Comparison of ENCODE assay signal across 19 cellular contexts in the genomic region with DNA sequence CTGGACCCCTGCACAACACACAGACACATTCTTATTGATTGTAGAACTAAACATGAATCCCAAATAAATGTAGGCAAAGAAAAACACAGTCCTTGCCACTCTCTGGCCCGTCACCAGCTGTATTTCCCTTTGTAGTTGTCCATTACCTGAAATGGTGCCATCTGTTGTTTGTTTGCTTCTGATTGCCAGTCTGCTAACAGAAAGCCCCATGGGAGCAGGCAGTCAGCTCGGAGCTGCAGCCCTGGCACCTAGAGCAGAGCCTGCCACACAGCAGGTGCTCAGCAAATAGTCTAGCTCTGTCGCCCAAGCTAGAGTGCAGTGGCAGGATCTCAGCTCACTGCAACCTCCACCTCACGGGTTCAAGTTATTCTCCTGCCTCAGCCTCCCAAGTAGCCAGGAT. TPM values are rescaled to one million over a fixed set of nuclear protein-coding genes. Genes with fewer than 3 reads are reported as not detected.
DNase-seq lines count a peak whose midpoint lies in the region; ATAC-seq and TF ChIP-seq lines count a peak whose summit lies in the region.
"Had no signal": no experiment of that assay in that cellular context is flagged by ENCODE, and none has a peak within 500 bp of the region (broad histone marks: within the 10 kb centered on the region; RNA-seq: fewer than 3 reads in every experiment).

No MANE protein-coding gene starts in this region.

- TF ChIP-seq CTCF in glutamatergic neuron (IDR thresholded peaks at IDR 0.05; ENCODE audit: partially characterized antibody, unreplicated experiment) = no peak

- H3K9me3 Mint-ChIP-seq in glutamatergic neuron (ENCODE audit: unreplicated experiment) = peaks cover 10% of the 10 kb centered on the region
- no peaks in the 10 kb centered on the region for H3K9me3 Mint-ChIP-seq in activated T-cell treated with anti-CD3 and anti-CD28 coated beads, Interleukin-2, amount 50 U/mL, for 24 hours
- H3K9me3 Mint-ChIP-seq in activated CD4-positive, alpha-beta T cell treated with anti-CD3 and anti-CD28 coated beads, Interleukin-2, amount 10 ng/mL, durations not matched to agents 24 days and 14 days = no peaks in the 10 kb centered on the region

- no peaks in the 10 kb centered on the region for H3K27me3 ChIP-seq in Karpas-422 (ENCODE audit: low read length)

- peaks cover 76% of the 10 kb centered on the region for H3K4me1 ChIP-seq in Karpas-422 (ENCODE audit: low read length)

- H3K4me3 ChIP-seq in Karpas-422 (ENCODE audit: low read length) = no peak overlapping the region
- H3K4me3 ChIP-seq: coronary artery, left lung, suprapubic skin had no signal

- H2AFZ ChIP-seq in Karpas-422 (ENCODE audit: low read length) = no peak overlapping the region

- peaks cover 22% of the 10 kb centered on the region for H3K4me1 Mint-ChIP-seq in glutamatergic neuron (ENCODE audit: low read depth, unreplicated experiment)
- peaks cover 39% of the 10 kb centered on the region for H3K4me1 Mint-ChIP-seq in activated T-cell treated with anti-CD3 and anti-CD28 coated beads, Interleukin-2, amount 50 U/mL, for 24 hours (ENCODE audit: low read depth)
- H3K4me1 Mint-ChIP-seq in activated CD4-positive, alpha-beta T cell treated with anti-CD3 and anti-CD28 coated beads, Interleukin-2, amount 10 ng/mL, durations not matched to agents 24 days and 14 days = peaks cover 24% of the 10 kb centered on the region

- DNase-seq in COR-L47 (lab: John Stamatoyannopoulos, UW) (peak; percentile 81), Karpas-422 (no peak), NCI-H345 treated with DMSO at 0.1 percent for 48 hours (lab: John Stamatoyannopoulos, UW; ENCODE audit: unreplicated experiment) (peak; percentile 76), glutamatergic neuron (no peak)
- no peak for DNase-seq in activated T-cell treated with anti-CD3 and anti-CD28 coated beads, Interleukin-2, amount 50 U/mL, for 24 hours
- no peak for DNase-seq in activated CD4-positive, alpha-beta T cell treated with anti-CD3 and anti-CD28 coated beads, Interleukin-2, amount 10 ng/mL, durations not matched to agents 24 days and 14 days
- DNase-seq: AML-193; DND-41; foreskin keratinocyte; NCI-H1048; SHP77 treated with DMSO at 0.1 percent for 48 hours; stimulated activated CD4-positive, alpha-beta T cell treated with anti-CD3 and anti-CD28 coated beads, Interleukin-4, amount 100 ng/mL, for 24 hours; stimulated activated CD8-positive, alpha-beta memory T cell treated with anti-CD3 and anti-CD28 coated beads, Interleukin-4, amount 100 ng/mL, for 48 hours; T-helper 2 cell had no signal

- H3K9ac ChIP-seq in Karpas-422 (ENCODE audit: low read length) = no peak overlapping the region

- H3K27ac ChIP-seq in Karpas-422 (ENCODE audit: low read length) = peak overlapping the region; percentile 59
- H3K27ac ChIP-seq: coronary artery, foreskin keratinocyte, left lung, suprapubic skin had no signal

- no peak for ATAC-seq in GM21576 (IDR thresholded peaks at IDR 0.05; ENCODE audit: unreplicated experiment)
- ATAC-seq: foreskin keratinocyte, left lung had no signal

- no peaks in the 10 kb centered on the region for H4K20me1 ChIP-seq in Karpas-422 (ENCODE audit: insufficient read depth, low read depth, low read length)

- H3K36me3 ChIP-seq in Karpas-422 (ENCODE audit: insufficient read depth, low read length) = no peaks in the 10 kb centered on the region; the same call in 1 of the 2 replicates
- H3K36me3 ChIP-seq: left lung, suprapubic skin had no signal

- H3K4me2 ChIP-seq in Karpas-422 (ENCODE audit: low read depth, low read length, poor library complexity, severe bottlenecking) = no peak overlapping the region

- peaks cover 5% of the 10 kb centered on the region for H3K36me3 Mint-ChIP-seq in glutamatergic neuron (ENCODE audit: unreplicated experiment)
- no peaks in the 10 kb centered on the region for H3K36me3 Mint-ChIP-seq in activated T-cell treated with anti-CD3 and anti-CD28 coated beads, Interleukin-2, amount 50 U/mL, for 24 hours (ENCODE audit: low read depth)
- peaks cover 3% of the 10 kb centered on the region for H3K36me3 Mint-ChIP-seq in activated CD4-positive, alpha-beta T cell treated with anti-CD3 and anti-CD28 coated beads, Interleukin-2, amount 10 ng/mL, durations not matched to agents 24 days and 14 days (ENCODE audit: low read depth)
- H3K36me3 Mint-ChIP-seq: IgD-negative memory B cell had no signal

- H3K4me3 Mint-ChIP-seq in glutamatergic neuron (ENCODE audit: unreplicated experiment) = peak overlapping the region; percentile 71
- H3K4me3 Mint-ChIP-seq in activated T-cell treated with anti-CD3 and anti-CD28 coated beads, Interleukin-2, amount 50 U/mL, for 24 hours = no peak overlapping the region
- H3K4me3 Mint-ChIP-seq in activated CD4-positive, alpha-beta T cell treated with anti-CD3 and anti-CD28 coated beads, Interleukin-2, amount 10 ng/mL, durations not matched to agents 24 days and 14 days = no peak overlapping the region

- intact Hi-C loops in activated CD4-positive, alpha-beta T cell treated with anti-CD3 and anti-CD28 coated beads, Interleukin-2, amount 10 ng/mL, durations not matched to agents 24 days and 14 days (cut with micrococcal nuclease) = no loop called here

- H3K9me2 ChIP-seq in Karpas-422 (replicated peaks; ENCODE audit: insufficient read depth, low read length) = no peaks in the 10 kb centered on the region

- H3K9me3 ChIP-seq in Karpas-422 (ENCODE audit: low read length) = peaks cover 8% of the 10 kb centered on the region; the same call in 1 of the 2 replicates
- H3K9me3 ChIP-seq: left lung, suprapubic skin had no signal

- H3K27me3 Mint-ChIP-seq in glutamatergic neuron (ENCODE audit: unreplicated experiment) = peaks cover 6% of the 10 kb centered on the region
- peaks cover 38% of the 10 kb centered on the region for H3K27me3 Mint-ChIP-seq in activated T-cell treated with anti-CD3 and anti-CD28 coated beads, Interleukin-2, amount 50 U/mL, for 24 hours
- peaks cover 37% of the 10 kb centered on the region for H3K27me3 Mint-ChIP-seq in activated CD4-positive, alpha-beta T cell treated with anti-CD3 and anti-CD28 coated beads, Interleukin-2, amount 10 ng/mL, durations not matched to agents 24 days and 14 days

- peak overlapping the region; percentile 75 for H3K27ac Mint-ChIP-seq in glutamatergic neuron (ENCODE audit: unreplicated experiment)
- no peak overlapping the region for H3K27ac Mint-ChIP-seq in activated T-cell treated with anti-CD3 and anti-CD28 coated beads, Interleukin-2, amount 50 U/mL, for 24 hours
- no peak overlapping the region for H3K27ac Mint-ChIP-seq in activated CD4-positive, alpha-beta T cell treated with anti-CD3 and anti-CD28 coated beads, Interleukin-2, amount 10 ng/mL, durations not matched to agents 24 days and 14 days

- H3K79me2 ChIP-seq in Karpas-422 (ENCODE audit: low read length) = no peaks in the 10 kb centered on the region

RNA-seq across cellular contexts. Expression of gene CPLX1, which starts 28.9 kb away (rescaled TPM):
- total RNA-seq in Karpas-422 (2014; rRNA removed; shearing (Covaris generic); ENCODE audit: low replicate concordance) = 0.40 and 3.1 TPM in 2 replicates
- total RNA-seq in glutamatergic neuron (ENCODE audit: unreplicated experiment) = 115 TPM
- total RNA-seq in activated CD4-positive, alpha-beta T cell treated with anti-CD3 and anti-CD28 coated beads, Interleukin-2, amount 10 ng/mL, durations not matched to agents 24 days and 14 days = 1.0 and 1.7 TPM in 2 replicates

Comparison
In these comparisons a context has a peak if more than half of its experiments do, and no peak if none do; other contexts are left out.
1. DNase-seq: peak in COR-L47 (single experiment) and NCI-H345 treated with DMSO at 0.1 percent for 48 hours (single experiment); none in Karpas-422 (single experiment), glutamatergic neuron (single experiment), activated T-cell treated with anti-CD3 and anti-CD28 coated beads, Interleukin-2, amount 50 U/mL, for 24 hours (single experiment) and activated CD4-positive, alpha-beta T cell treated with anti-CD3 and anti-CD28 coated beads, Interleukin-2, amount 10 ng/mL, durations not matched to agents 24 days and 14 days (single experiment).
2. RNA of gene CPLX1, which starts 28.9 kb away (total RNA-seq): 115 TPM in glutamatergic neuron (single experiment); 0.40 to 3.1 TPM in Karpas-422 and 1.0 to 1.7 TPM in activated CD4-positive, alpha-beta T cell treated with anti-CD3 and anti-CD28 coated beads, Interleukin-2, amount 10 ng/mL, durations not matched to agents 24 days and 14 days; every median in the first group is over 10 times any median in the second.